9 cellular contexts compared by ENCODE assay signal in the genomic region with DNA sequence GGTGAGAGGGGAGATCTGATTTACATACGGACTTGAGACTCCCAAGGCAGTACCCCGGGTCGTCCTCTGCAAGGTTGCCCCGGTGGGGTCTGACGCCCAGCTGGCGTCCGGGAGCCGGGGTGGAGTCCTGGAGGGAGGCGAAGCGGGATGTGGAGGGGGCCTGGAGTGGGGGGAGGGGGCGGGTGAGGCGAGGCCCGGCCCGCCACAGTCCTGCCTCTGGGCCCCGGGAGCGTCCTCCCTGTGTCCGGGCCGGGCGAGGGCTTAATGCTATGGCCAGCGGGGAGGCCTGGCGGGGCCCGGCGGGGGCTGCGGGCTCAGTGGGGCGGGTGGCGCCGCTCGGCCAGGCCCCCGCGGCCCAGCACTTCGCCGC. TPM values are rescaled to one million over a fixed set of nuclear protein-coding genes. Genes with fewer than 3 reads are reported as not detected.
A peak's percentile ranks its signal among the peaks of the same experiment; 100 is the strongest.
DNase-seq lines count a peak whose midpoint lies in the region; ATAC-seq lines count a peak whose summit lies in the region.
"Had no signal": no experiment of that assay in that cellular context is flagged by ENCODE, and none has a peak within 500 bp of the region (broad histone marks: within the 10 kb centered on the region; RNA-seq: fewer than 3 reads in every experiment).

No MANE protein-coding gene starts in this region.

- no peak overlapping the region for H3K23ac ChIP-seq in trophoblast cell (ENCODE audit: low read length)

- H4K8ac ChIP-seq in trophoblast cell (ENCODE audit: low read depth, low read length): peak overlapping the region; percentile 49

- WGBS in trophoblast cell (ENCODE audit: extremely low coverage, insufficient coverage, insufficient read length): no CpG with 5 or more reads among the region's 32 CpGs

- DNase-seq in COLO829 (ENCODE audit: low spot score) (peak; percentile 9), adipocyte (ENCODE audit: low read depth) (no peak), left ventricle myocardium superior (no peak), trophoblast cell (no peak), middle frontal gyrus (ENCODE audit: extremely low spot score, low spot score) (no peak)
- DNase-seq in activated CD8-positive, alpha-beta T cell treated with anti-CD3 and anti-CD28 coated beads, Interleukin-2, amount 10 ng/mL, durations not matched to agents 7 days and 5 days: no peak
- DNase-seq in stimulated activated CD4-positive, alpha-beta T cell treated with anti-CD3 and anti-CD28 coated beads, Interleukin-1b, Interleukin-23, amount 100 ng/mL, for 48 hours: no peak

- intact Hi-C loops in left ventricle myocardium superior (cut with micrococcal nuclease): no loop called here

- no peak overlapping the region for H2BK120ac ChIP-seq in trophoblast cell (ENCODE audit: insufficient read depth, low read length, poor library complexity)

- no peak overlapping the region for H4K12ac ChIP-seq in trophoblast cell (ENCODE audit: low read depth, low read length)

- no peak overlapping the region for H2AFZ ChIP-seq in trophoblast cell (ENCODE audit: insufficient read depth, low read length, poor library complexity)

- no peaks in the 10 kb centered on the region for H3K4me1 ChIP-seq in adipocyte (ENCODE audit: control insufficient read depth, insufficient read depth, low read length)
- H3K4me1 ChIP-seq in trophoblast cell (ENCODE audit: control insufficient read depth in 1 of 2, insufficient read depth in 2 of 2, low read length in 2 of 2): peaks cover 0 to 6% of the 10 kb centered on the region in 2 experiments

- no peak overlapping the region for H2BK5ac ChIP-seq in trophoblast cell (ENCODE audit: low read depth, low read length, poor library complexity)

- H3K27me3 ChIP-seq in adipocyte (replicated peaks; ENCODE audit: control insufficient read depth, insufficient read depth, low read length): peaks cover 5% of the 10 kb centered on the region
- H3K27me3 ChIP-seq in trophoblast cell (ENCODE audit: insufficient read depth, low read length): no peaks in the 10 kb centered on the region

- H3K79me2 ChIP-seq in trophoblast cell (ENCODE audit: control insufficient read depth, insufficient read depth, low read length, poor library complexity): no peaks in the 10 kb centered on the region

- H3K36me3 ChIP-seq in adipocyte (ENCODE audit: control insufficient read depth, insufficient read depth, low read length, severe bottlenecking) (no peaks in the 10 kb centered on the region), trophoblast cell (ENCODE audit: control insufficient read depth in 1 of 2, insufficient read depth in 2 of 2, low read length in 2 of 2) (no peaks in the 10 kb centered on the region)

- CTCF ChIA-PET in activated CD8-positive, alpha-beta T cell treated with anti-CD3 and anti-CD28 coated beads, Interleukin-2, amount 10 ng/mL, durations not matched to agents 7 days and 5 days (lab: Charles Lee): interaction anchor here (0.6 kb wide), 1 partner anchor 8 kb away, joined by 3 read pairs; no protein-coding TSS in a partner anchor

- H3K14ac ChIP-seq in trophoblast cell (ENCODE audit: low read length): no peak overlapping the region

- H3K9me3 ChIP-seq in adipocyte (ENCODE audit: control insufficient read depth, low read length) (no peaks in the 10 kb centered on the region), trophoblast cell (ENCODE audit: insufficient read depth, low read depth, low read length) (peaks cover 22% of the 10 kb centered on the region)

- no peak overlapping the region for H2AK5ac ChIP-seq in trophoblast cell (ENCODE audit: low read length)

- H3K9me3 Mint-ChIP-seq in activated CD8-positive, alpha-beta T cell treated with anti-CD3 and anti-CD28 coated beads, Interleukin-2, amount 10 ng/mL, durations not matched to agents 7 days and 5 days (ENCODE audit: insufficient read depth): no peaks in the 10 kb centered on the region
- H3K9me3 Mint-ChIP-seq: activated naive CD4-positive, alpha-beta T cell treated with anti-CD3 and anti-CD28 coated beads, Interleukin-2, amount 50 U/mL, for 72 hours had no signal

- no peak overlapping the region for H3K4ac ChIP-seq in trophoblast cell (ENCODE audit: low read depth, low read length)

- no peak overlapping the region for H3K4me3 Mint-ChIP-seq in activated CD8-positive, alpha-beta T cell treated with anti-CD3 and anti-CD28 coated beads, Interleukin-2, amount 10 ng/mL, durations not matched to agents 7 days and 5 days

- H3K36me3 Mint-ChIP-seq in activated CD8-positive, alpha-beta T cell treated with anti-CD3 and anti-CD28 coated beads, Interleukin-2, amount 10 ng/mL, durations not matched to agents 7 days and 5 days (ENCODE audit: low read depth): no peaks in the 10 kb centered on the region
- H3K36me3 Mint-ChIP-seq: activated naive CD4-positive, alpha-beta T cell treated with anti-CD3 and anti-CD28 coated beads, Interleukin-2, amount 50 U/mL, for 72 hours had no signal

- POLR2A ChIA-PET in activated CD8-positive, alpha-beta T cell treated with anti-CD3 and anti-CD28 coated beads, Interleukin-2, amount 10 ng/mL, durations not matched to agents 7 days and 5 days (lab: Charles Lee): no interaction called here

- H3K79me1 ChIP-seq in trophoblast cell (ENCODE audit: low read length): no peaks in the 10 kb centered on the region

- peak overlapping the region; percentile 65 for H4K91ac ChIP-seq in trophoblast cell (ENCODE audit: low read depth, low read length)

- H3K27me3 Mint-ChIP-seq in activated CD8-positive, alpha-beta T cell treated with anti-CD3 and anti-CD28 coated beads, Interleukin-2, amount 10 ng/mL, durations not matched to agents 7 days and 5 days (ENCODE audit: low read depth): no peaks in the 10 kb centered on the region

- H3K4me1 Mint-ChIP-seq in activated CD8-positive, alpha-beta T cell treated with anti-CD3 and anti-CD28 coated beads, Interleukin-2, amount 10 ng/mL, durations not matched to agents 7 days and 5 days (ENCODE audit: low read depth): peaks cover 8% of the 10 kb centered on the region

- H3K18ac ChIP-seq in trophoblast cell (ENCODE audit: low read length): no peak overlapping the region

- peak overlapping the region; percentile 63 for H3K4me2 ChIP-seq in trophoblast cell (ENCODE audit: low read length)

- H3K9ac ChIP-seq in adipocyte (ENCODE audit: low read length): peak overlapping the region; percentile 51
- H3K9ac ChIP-seq in trophoblast cell (ENCODE audit: low read length): no peak overlapping the region

- H3K4me3 ChIP-seq in adipocyte (ENCODE audit: low read length) (no peak overlapping the region), trophoblast cell (ENCODE audit: low read depth, low read length) (peak overlapping the region; percentile 57)

- H3K27ac ChIP-seq in trophoblast cell (ENCODE audit: low read depth, low read length): no peak overlapping the region

- ATAC-seq in left ventricle myocardium superior: peak; percentile 7
- no peak for ATAC-seq in activated CD8-positive, alpha-beta T cell treated with anti-CD3 and anti-CD28 coated beads, Interleukin-2, amount 10 ng/mL, durations not matched to agents 7 days and 5 days
- ATAC-seq in HG03108 (IDR thresholded peaks at IDR 0.05; ENCODE audit: unreplicated experiment): no peak

- H3K27ac Mint-ChIP-seq in activated CD8-positive, alpha-beta T cell treated with anti-CD3 and anti-CD28 coated beads, Interleukin-2, amount 10 ng/mL, durations not matched to agents 7 days and 5 days: no peak overlapping the region
- H3K27ac Mint-ChIP-seq: activated naive CD4-positive, alpha-beta T cell treated with anti-CD3 and anti-CD28 coated beads, Interleukin-2, amount 50 U/mL, for 72 hours had no signal

- H2BK12ac ChIP-seq in trophoblast cell (ENCODE audit: low read length): no peak overlapping the region

RNA-seq across cellular contexts. Expression of gene MYBPC3, which starts 2.4 kb away (rescaled TPM):
- 2,596 TPM for total RNA-seq in left ventricle myocardium superior
- 0.01 TPM in 2 replicates for polyA plus RNA-seq in trophoblast cell (2013)
- not detected for total RNA-seq in activated CD8-positive, alpha-beta T cell treated with anti-CD3 and anti-CD28 coated beads, Interleukin-2, amount 10 ng/mL, durations not matched to agents 7 days and 5 days
- total RNA-seq: activated naive CD4-positive, alpha-beta T cell treated with anti-CD3 and anti-CD28 coated beads, Interleukin-2, amount 50 U/mL, for 72 hours had no signal

RNA-seq across cellular contexts. Expression of gene SPI1, which starts 23.4 kb away (rescaled TPM):
- 11.2 TPM for total RNA-seq in left ventricle myocardium superior
- polyA plus RNA-seq in trophoblast cell (2013): 0.08 TPM in 2 replicates
- not detected for total RNA-seq in activated CD8-positive, alpha-beta T cell treated with anti-CD3 and anti-CD28 coated beads, Interleukin-2, amount 10 ng/mL, durations not matched to agents 7 days and 5 days

RNA-seq across cellular contexts. Expression of gene SLC39A13, which starts 53.5 kb away (rescaled TPM):
- total RNA-seq in left ventricle myocardium superior: 39.5 TPM
- polyA plus RNA-seq in trophoblast cell (2013): 27.5 and 28.6 TPM in 2 replicates
- total RNA-seq in activated CD8-positive, alpha-beta T cell treated with anti-CD3 and anti-CD28 coated beads, Interleukin-2, amount 10 ng/mL, durations not matched to agents 7 days and 5 days: 10 to 100 TPM; 19.2 to 20.0 TPM

Comparison
In these comparisons a context has a peak if more than half of its experiments do, and no peak if none do; other contexts are left out.
1. RNA of gene MYBPC3, which starts 2.4 kb away (total RNA-seq): 2,596 TPM in left ventricle myocardium superior (single experiment); not detected in activated CD8-positive, alpha-beta T cell treated with anti-CD3 and anti-CD28 coated beads, Interleukin-2, amount 10 ng/mL, durations not matched to agents 7 days and 5 days; every median in the first group is over 1,000 times any median in the second.
2. RNA of gene SPI1, which starts 23.4 kb away (total RNA-seq): 11.2 TPM in left ventricle myocardium superior (single experiment); not detected in activated CD8-positive, alpha-beta T cell treated with anti-CD3 and anti-CD28 coated beads, Interleukin-2, amount 10 ng/mL, durations not matched to agents 7 days and 5 days; every median in the first group is over 10 times any median in the second.